2 cellular contexts compared by ENCODE assay signal in genomic region chr16:69301187-69301586, GRCh38.
TF ChIP-seq lines count a peak whose summit lies in the region.

No MANE protein-coding gene starts in this region.

TF ChIP-seq in HEK293, 187 proteins besides CTCF, POLR2A, EP300 and RAD21:
- peak; percentile 69; the same call in 1 of the 2 replicates for TF ChIP-seq SCRT2 (tag by site-specific recombination; IDR thresholded peaks at IDR 0.05)
- TF ChIP-seq, protein P1, sequence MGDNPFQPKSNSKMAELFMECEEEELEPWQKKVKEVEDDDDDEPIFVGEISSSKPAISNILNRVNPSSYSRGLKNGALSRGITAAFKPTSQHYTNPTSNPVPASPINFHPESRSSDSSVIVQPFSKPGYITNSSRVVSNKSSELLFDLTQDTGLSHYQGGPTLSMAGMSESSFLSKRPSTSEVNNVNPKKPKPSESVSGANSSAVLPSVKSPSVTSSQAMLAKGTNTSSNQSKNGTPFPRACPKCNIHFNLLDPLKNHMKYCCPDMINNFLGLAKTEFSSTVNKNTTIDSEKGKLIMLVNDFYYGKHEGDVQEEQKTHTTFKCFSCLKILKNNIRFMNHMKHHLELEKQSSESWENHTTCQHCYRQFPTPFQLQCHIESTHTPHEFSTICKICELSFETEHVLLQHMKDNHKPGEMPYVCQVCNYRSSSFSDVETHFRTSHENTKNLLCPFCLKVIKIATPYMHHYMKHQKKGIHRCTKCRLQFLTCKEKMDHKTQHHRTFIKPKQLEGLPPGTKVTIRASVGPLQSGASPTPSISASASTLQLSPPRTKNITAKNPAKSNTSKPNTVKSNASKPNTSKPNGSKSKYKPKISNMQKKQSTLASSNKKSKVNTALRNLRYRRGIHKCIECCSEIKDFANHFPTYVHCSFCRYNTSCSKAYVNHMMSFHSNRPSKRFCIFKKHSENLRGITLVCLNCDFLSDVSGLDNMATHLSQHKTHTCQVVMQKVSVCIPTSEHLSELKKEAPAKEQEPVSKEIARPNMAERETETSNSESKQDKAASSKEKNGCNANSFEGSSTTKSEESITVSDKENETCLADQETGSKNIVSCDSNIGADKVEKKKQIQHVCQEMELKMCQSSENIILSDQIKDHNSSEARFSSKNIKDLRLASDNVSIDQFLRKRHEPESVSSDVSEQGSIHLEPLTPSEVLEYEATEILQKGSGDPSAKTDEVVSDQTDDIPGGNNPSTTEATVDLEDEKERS (tag by site-specific recombination; IDR thresholded peaks at IDR 0.05) = no peak
- TF ChIP-seq ZFHX2 (tag by site-specific recombination; conservative IDR thresholded peaks at IDR 0.05) = no peak
- no peak for TF ChIP-seq ZNF398 (tag by site-specific recombination; IDR thresholded peaks at IDR 0.05)

TF ChIP-seq in endothelial cell of umbilical vein, 7 proteins besides CTCF, POLR2A, EP300 and RAD21:
- TF ChIP-seq FOS (IDR thresholded peaks at IDR 0.05; ENCODE audit: borderline replicate concordance, insufficient read depth, low read length) (no peak), EZH2 (IDR thresholded peaks at IDR 0.05; ENCODE audit: borderline replicate concordance, low read depth, low read length, severe bottlenecking) (no peak), JUN (IDR thresholded peaks at IDR 0.05; ENCODE audit: borderline replicate concordance, insufficient read depth, insufficient read length, low read depth) (no peak), POLR2AphosphoS5 (IDR thresholded peaks at IDR 0.05; ENCODE audit: insufficient read depth, low read depth, low read length) (no peak), GATA2 (IDR thresholded peaks at IDR 0.05; ENCODE audit: insufficient read depth, insufficient read length, low read depth, low read length) (no peak), MYC (IDR thresholded peaks at IDR 0.05; ENCODE audit: low read depth, low read length) (no peak)
- TF ChIP-seq, protein P2, sequence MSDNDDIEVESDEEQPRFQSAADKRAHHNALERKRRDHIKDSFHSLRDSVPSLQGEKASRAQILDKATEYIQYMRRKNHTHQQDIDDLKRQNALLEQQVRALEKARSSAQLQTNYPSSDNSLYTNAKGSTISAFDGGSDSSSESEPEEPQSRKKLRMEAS (IDR thresholded peaks at IDR 0.05; ENCODE audit: insufficient read depth, insufficient read length) = no peak
